ENCODE assay signal across 19 cellular contexts in genomic region chr12:109721276-109721675, GRCh38. TPM values are rescaled to one million over a fixed set of nuclear protein-coding genes. Genes with fewer than 3 reads are reported as not detected.
DNase-seq lines count a peak whose midpoint lies in the region; ATAC-seq and TF ChIP-seq lines count a peak whose summit lies in the region.
"Had no signal": no experiment of that assay in that cellular context is flagged by ENCODE, and none has a peak within 500 bp of the region (broad histone marks: within the 10 kb centered on the region; RNA-seq: fewer than 3 reads in every experiment).

No MANE protein-coding gene starts in this region.

- H3K4me1 ChIP-seq in Caco-2 (peaks cover 26% of the 10 kb centered on the region), psoas muscle (peaks cover 61% of the 10 kb centered on the region), upper lobe of left lung (peaks cover 13 to 56% (median 32%) of the 10 kb centered on the region in 4 donors)

- TF ChIP-seq CTCF in Caco-2 (IDR thresholded peaks at IDR 0.05; ENCODE audit: insufficient read depth in 1 of 2, low read depth in 1 of 2, low read length in 1 of 2, severe bottlenecking in 1 of 2, unreplicated experiment in 1 of 2) (no peak), dorsolateral prefrontal cortex (IDR thresholded peaks at IDR 0.05 in 54 of 56, conservative IDR thresholded peaks at IDR 0.05 in 2 of 56; ENCODE audit: low read depth in 1 of 56, partially characterized antibody in 56 of 56) (no peak), psoas muscle (IDR thresholded peaks at IDR 0.05) (no peak), upper lobe of left lung (IDR thresholded peaks at IDR 0.05) (no peak)

- CTCF ChIA-PET in Caco-2 (lab: Charles Lee), result interaction anchor here (1.5 to 1.7 kb wide), 2 partner anchors 54 to 124 kb away, joined by 3 to 5 read pairs; no protein-coding TSS in a partner anchor
- CTCF ChIA-PET in activated CD4-positive, alpha-beta memory T cell treated with anti-CD3 and anti-CD28 coated beads, Interleukin-2, amount 10 ng/mL, durations not matched to agents 7 days and 5 days (lab: Charles Lee), result no interaction called here
- CTCF ChIA-PET in activated CD4-positive, alpha-beta T cell treated with anti-CD3 and anti-CD28 coated beads for 36 hours (lab: Charles Lee), result interaction anchor here (0.7 kb wide), 1 partner anchor 193 kb away, joined by 3 read pairs; no protein-coding TSS in a partner anchor

- 29 to 52% (median 44%) methylated on average over 10 of the region's 10 CpGs for WGBS in psoas muscle, 3 donors
- whole genome bisulfite sequencing in upper lobe of left lung, 2 donors, result 87 to 88% methylated on average over 10 of the region's 10 CpGs

- H3K9me3 Mint-ChIP-seq in Caco-2 (ENCODE audit: unreplicated experiment), result no peaks in the 10 kb centered on the region
- H3K9me3 Mint-ChIP-seq in activated CD4-positive, alpha-beta memory T cell treated with anti-CD3 and anti-CD28 coated beads, Interleukin-2, amount 10 ng/mL, durations not matched to agents 7 days and 5 days, result no peaks in the 10 kb centered on the region
- no peaks in the 10 kb centered on the region for H3K9me3 Mint-ChIP-seq in activated CD4-positive, alpha-beta T cell treated with anti-CD3 and anti-CD28 coated beads for 36 hours (ENCODE audit: low read depth)
- H3K9me3 Mint-ChIP-seq: activated naive CD8-positive, alpha-beta T cell treated with anti-CD3 and anti-CD28 coated beads, Interleukin-2, amount 50 U/mL, for 24 hours; activated T-helper 2 cell treated with anti-CD3 and anti-CD28 coated beads, Interferon-gamma antibody, Interleukin-2, Interleukin-4, amounts not matched to agents 10 μg/mL and 5 μg/mL and 100 μg/mL, durations not matched to agents 14 hours and 24 hours and 36 hours; dendritic cell treated with granulocyte-macrophage colony-stimulating factor and Interleukin-4, amounts not matched to agents 40 ng/mL and 50 ng/mL, for 4 days had no signal

- TF ChIP-seq POLR2A in upper lobe of left lung (IDR thresholded peaks at IDR 0.05), result no peak

- H3K4me3 ChIP-seq in Caco-2 (ENCODE audit: low read depth, low read length), result no peak overlapping the region
- H3K4me3 ChIP-seq in dorsolateral prefrontal cortex, result peak overlapping the region in 23 of 59 donors; percentile 2 to 89 (median 33)
- no peak overlapping the region for H3K4me3 ChIP-seq in psoas muscle
- no peak overlapping the region for H3K4me3 ChIP-seq in upper lobe of left lung
- H3K4me3 ChIP-seq: thoracic aorta had no signal

- intact Hi-C loops in Caco-2 (cut with micrococcal nuclease; ENCODE audit: unreplicated experiment), result no loop called here
- intact Hi-C loops in dorsolateral prefrontal cortex (cut with DNase I), result loop anchor here in 1 of 2 donors (10.0 kb wide), 1 partner anchor 154 kb away; no protein-coding TSS in a partner anchor
- intact Hi-C loops in psoas muscle (cut with DNase I), result loop anchor here in 1 of 2 donors (5.0 kb wide), 2 partner anchors 51 to 119 kb away; no protein-coding TSS in a partner anchor
- intact Hi-C loops in activated CD4-positive, alpha-beta T cell treated with anti-CD3 and anti-CD28 coated beads for 36 hours (cut with DNase I, micrococcal nuclease), result no loop called here

- no peak overlapping the region for H3K4me3 Mint-ChIP-seq in Caco-2 (ENCODE audit: unreplicated experiment)
- no peak overlapping the region for H3K4me3 Mint-ChIP-seq in activated CD4-positive, alpha-beta memory T cell treated with anti-CD3 and anti-CD28 coated beads, Interleukin-2, amount 10 ng/mL, durations not matched to agents 7 days and 5 days
- H3K4me3 Mint-ChIP-seq in activated CD4-positive, alpha-beta T cell treated with anti-CD3 and anti-CD28 coated beads for 36 hours, result no peak overlapping the region
- H3K4me3 Mint-ChIP-seq: activated naive CD8-positive, alpha-beta T cell treated with anti-CD3 and anti-CD28 coated beads, Interleukin-2, amount 50 U/mL, for 24 hours; CD14-positive monocyte; dendritic cell treated with granulocyte-macrophage colony-stimulating factor and Interleukin-4, amounts not matched to agents 40 ng/mL and 50 ng/mL, for 4 days had no signal

- POLR2A ChIA-PET in Caco-2 (lab: Charles Lee), result no interaction called here
- POLR2A ChIA-PET in activated CD4-positive, alpha-beta memory T cell treated with anti-CD3 and anti-CD28 coated beads, Interleukin-2, amount 10 ng/mL, durations not matched to agents 7 days and 5 days (lab: Charles Lee), result no interaction called here
- POLR2A ChIA-PET in activated CD4-positive, alpha-beta T cell treated with anti-CD3 and anti-CD28 coated beads for 36 hours (lab: Charles Lee), result no interaction called here

- H3K36me3 ChIP-seq in Caco-2 (ENCODE audit: control insufficient read depth, insufficient read depth, low read length) (no peaks in the 10 kb centered on the region), psoas muscle (ENCODE audit: insufficient read depth in 1 of 2, low read depth in 1 of 2) (no peaks in the 10 kb centered on the region), upper lobe of left lung (no peaks in the 10 kb centered on the region)
- H3K36me3 ChIP-seq: thoracic aorta had no signal

- H3K9me3 ChIP-seq in Caco-2 (no peaks in the 10 kb centered on the region), psoas muscle (no peaks in the 10 kb centered on the region), upper lobe of left lung (no peaks in the 10 kb centered on the region)
- H3K9me3 ChIP-seq: thoracic aorta had no signal

- no peak for TF ChIP-seq EP300 in upper lobe of left lung (IDR thresholded peaks at IDR 0.05)

- peak; percentile 65 for ATAC-seq in left lobe of liver
- ATAC-seq in psoas muscle, result peak in 2 of 4 donors; percentile 16 to 49
- no peak for ATAC-seq in activated CD4-positive, alpha-beta T cell treated with anti-CD3 and anti-CD28 coated beads for 36 hours
- no peak for ATAC-seq in upper lobe of left lung (ENCODE audit: low FRiP score in 2 of 2)
- ATAC-seq: activated naive CD8-positive, alpha-beta T cell treated with anti-CD3 and anti-CD28 coated beads, Interleukin-2, amount 50 U/mL, for 24 hours had no signal

- H3K27ac Mint-ChIP-seq in Caco-2 (ENCODE audit: unreplicated experiment), result peak overlapping the region; percentile 51
- H3K27ac Mint-ChIP-seq in activated CD4-positive, alpha-beta memory T cell treated with anti-CD3 and anti-CD28 coated beads, Interleukin-2, amount 10 ng/mL, durations not matched to agents 7 days and 5 days, result no peak overlapping the region
- no peak overlapping the region for H3K27ac Mint-ChIP-seq in activated CD4-positive, alpha-beta T cell treated with anti-CD3 and anti-CD28 coated beads for 36 hours
- H3K27ac Mint-ChIP-seq: activated naive CD8-positive, alpha-beta T cell treated with anti-CD3 and anti-CD28 coated beads, Interleukin-2, amount 50 U/mL, for 24 hours; activated T-helper 2 cell treated with anti-CD3 and anti-CD28 coated beads, Interferon-gamma antibody, Interleukin-2, Interleukin-4, amounts not matched to agents 10 μg/mL and 5 μg/mL and 100 μg/mL, durations not matched to agents 14 hours and 24 hours and 36 hours; CD14-positive monocyte; dendritic cell treated with granulocyte-macrophage colony-stimulating factor and Interleukin-4, amounts not matched to agents 40 ng/mL and 50 ng/mL, for 4 days had no signal

- peak overlapping the region in 55 of 59 donors; percentile 4 to 97 (median 86) for H3K27ac ChIP-seq in dorsolateral prefrontal cortex
- peak overlapping the region; percentile 82 for H3K27ac ChIP-seq in psoas muscle
- H3K27ac ChIP-seq in upper lobe of left lung, result peak overlapping the region in 2 of 4 donors; percentile 23 to 39
- H3K27ac ChIP-seq: thoracic aorta had no signal

- H3K27me3 Mint-ChIP-seq in Caco-2 (ENCODE audit: insufficient read depth, unreplicated experiment), result no peaks in the 10 kb centered on the region
- peaks cover 24% of the 10 kb centered on the region for H3K27me3 Mint-ChIP-seq in activated CD4-positive, alpha-beta memory T cell treated with anti-CD3 and anti-CD28 coated beads, Interleukin-2, amount 10 ng/mL, durations not matched to agents 7 days and 5 days
- H3K27me3 Mint-ChIP-seq in activated CD4-positive, alpha-beta T cell treated with anti-CD3 and anti-CD28 coated beads for 36 hours, result peaks cover 10% of the 10 kb centered on the region

- no peak for DNase-seq in Caco-2
- DNase-seq in dorsolateral prefrontal cortex, result peak in 2 of 10 donors; percentile 45 to 53
- DNase-seq in left lobe of liver (ENCODE audit: low spot score), result peak; percentile 89
- DNase-seq in psoas muscle, result peak in 1 of 2 donors; percentile 55
- DNase-seq in activated CD4-positive, alpha-beta memory T cell treated with anti-CD3 and anti-CD28 coated beads, Interleukin-2, amount 10 ng/mL, durations not matched to agents 7 days and 5 days, result no peak
- DNase-seq in NCI-H526 (lab: John Stamatoyannopoulos, UW), result no peak
- DNase-seq in activated CD4-positive, alpha-beta T cell treated with anti-CD3 and anti-CD28 coated beads for 36 hours, result no peak
- DNase-seq in upper lobe of left lung, result no peak
- DNase-seq: activated CD4-positive, alpha-beta T cell treated with anti-CD3 and anti-CD28 coated beads for 48 hours; activated CD8-positive, alpha-beta memory T cell treated with anti-CD3 and anti-CD28 coated beads, Interleukin-2, amount 50 U/mL, for 4 hours; activated naive CD8-positive, alpha-beta T cell treated with anti-CD3 and anti-CD28 coated beads, Interleukin-2, amount 50 U/mL, for 24 hours; GOT3; NCI-H1436; SIG-M5; T-helper 1 cell had no signal

- H3K36me3 Mint-ChIP-seq in Caco-2 (ENCODE audit: insufficient read depth, unreplicated experiment), result peaks cover 6% of the 10 kb centered on the region
- H3K36me3 Mint-ChIP-seq in activated CD4-positive, alpha-beta memory T cell treated with anti-CD3 and anti-CD28 coated beads, Interleukin-2, amount 10 ng/mL, durations not matched to agents 7 days and 5 days (ENCODE audit: low read depth), result no peaks in the 10 kb centered on the region
- H3K36me3 Mint-ChIP-seq in activated CD4-positive, alpha-beta T cell treated with anti-CD3 and anti-CD28 coated beads for 36 hours (ENCODE audit: low read depth), result no peaks in the 10 kb centered on the region
- H3K36me3 Mint-ChIP-seq: CD14-positive monocyte had no signal

- H3K27me3 ChIP-seq in Caco-2 (replicated peaks; ENCODE audit: control insufficient read depth, insufficient read depth, low read length), result no peaks in the 10 kb centered on the region
- peaks cover 0 to 5% (median 0%) of the 10 kb centered on the region in 45 donors for H3K27me3 ChIP-seq in dorsolateral prefrontal cortex
- H3K27me3 ChIP-seq in psoas muscle (ENCODE audit: insufficient read depth in 3 of 3, low read length in 2 of 3), result no peaks in the 10 kb centered on the region
- peaks cover 0 to 4% (median 0%) of the 10 kb centered on the region in 4 donors for H3K27me3 ChIP-seq in upper lobe of left lung

- H3K4me1 Mint-ChIP-seq in Caco-2 (ENCODE audit: low read depth, unreplicated experiment), result peaks cover 15% of the 10 kb centered on the region
- H3K4me1 Mint-ChIP-seq in activated CD4-positive, alpha-beta memory T cell treated with anti-CD3 and anti-CD28 coated beads, Interleukin-2, amount 10 ng/mL, durations not matched to agents 7 days and 5 days, result no peaks in the 10 kb centered on the region
- no peaks in the 10 kb centered on the region for H3K4me1 Mint-ChIP-seq in activated CD4-positive, alpha-beta T cell treated with anti-CD3 and anti-CD28 coated beads for 36 hours
- H3K4me1 Mint-ChIP-seq: activated naive CD8-positive, alpha-beta T cell treated with anti-CD3 and anti-CD28 coated beads, Interleukin-2, amount 50 U/mL, for 24 hours; CD14-positive monocyte had no signal

- BruUV-seq in Caco-2 (replicated peaks; lab: Mats Ljungman, UMichigan), result no TSS peak

RNA-seq across cellular contexts. Expression of gene FAM222A, which starts 7.7 kb away (rescaled TPM):
- total RNA-seq in Caco-2 (2022) (17.4 and 18.0 TPM in 2 replicates), dorsolateral prefrontal cortex (10 to 100 TPM; 10.4 to 85.9 (median 23.1) TPM), left lobe of liver (1.8 TPM), psoas muscle (1 to 10 TPM; 1.8 to 6.1 (median 5.5) TPM), upper lobe of left lung (1 to 10 TPM; 1.0 to 7.3 (median 3.7) TPM)
- 10 to 100 TPM in 1 of 3 donors, 1 to 10 TPM in 1, under 1 TPM in 1; 0.59 to 15.8 (median 3.3) TPM for polyA plus RNA-seq in psoas muscle
- total RNA-seq in activated CD4-positive, alpha-beta memory T cell treated with anti-CD3 and anti-CD28 coated beads, Interleukin-2, amount 10 ng/mL, durations not matched to agents 7 days and 5 days, result under 1 TPM; 0.28 to 0.43 TPM
- under 1 TPM; 0.39 to 0.53 TPM for total RNA-seq in activated CD4-positive, alpha-beta T cell treated with anti-CD3 and anti-CD28 coated beads for 36 hours
- polyA plus RNA-seq: CD14-positive monocyte had no signal
